9 cellular contexts compared by ENCODE assay signal in the genomic region with DNA sequence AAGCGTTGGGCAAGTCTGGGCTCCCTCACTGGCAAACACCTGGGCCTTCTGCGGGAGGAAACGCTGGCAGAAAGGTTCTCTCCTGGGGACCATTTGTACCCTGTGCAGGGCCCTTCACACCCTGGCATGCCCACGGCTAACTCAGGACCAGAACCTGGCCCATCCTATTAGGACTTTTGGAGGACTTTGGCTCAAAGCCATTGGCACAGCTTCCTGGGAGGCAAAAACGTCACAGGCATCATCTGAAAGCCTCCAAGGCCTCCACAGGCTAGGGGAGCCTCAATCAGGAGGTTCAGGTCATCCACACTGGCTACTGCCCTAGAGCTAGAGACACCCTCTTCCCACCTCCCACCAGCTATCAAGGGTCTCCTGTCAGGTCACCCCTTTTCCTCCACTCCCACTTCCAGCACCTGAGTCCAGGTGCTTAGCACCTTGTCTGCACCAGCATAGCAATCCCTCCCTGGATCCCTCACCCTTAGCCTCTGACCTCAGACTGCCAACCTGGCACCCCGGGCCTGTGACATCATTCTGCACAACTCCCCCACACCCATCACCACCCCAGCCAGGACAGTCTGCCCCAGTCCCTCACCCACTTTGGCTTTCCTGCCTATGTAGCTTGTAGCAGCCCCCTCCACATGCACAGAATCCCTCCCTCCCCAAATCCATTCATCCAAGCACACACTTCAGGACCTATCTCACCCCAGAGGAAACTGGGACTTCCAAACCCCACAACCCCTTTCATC. TPM values are rescaled to one million over a fixed set of nuclear protein-coding genes. Genes with fewer than 3 reads are reported as not detected.
A peak's percentile ranks its signal among the peaks of the same experiment; 100 is the strongest.
DNase-seq lines count a peak whose midpoint lies in the region; ATAC-seq and TF ChIP-seq lines count a peak whose summit lies in the region.
"Had no signal": no experiment of that assay in that cellular context is flagged by ENCODE, and none has a peak within 500 bp of the region (broad histone marks: within the 10 kb centered on the region; RNA-seq: fewer than 3 reads in every experiment).

No MANE protein-coding gene starts in this region.

- H3K4me3 ChIP-seq in mucosa of rectum (ENCODE audit: low read length in 2 of 2) = peak overlapping the region; percentile 70 to 71
- peak overlapping the region; percentile 79 to 97 for H3K4me3 ChIP-seq in vagina
- no peak overlapping the region for H3K4me3 ChIP-seq in effector memory CD4-positive, alpha-beta T cell (ENCODE audit: insufficient read depth, low read depth, low read length, poor library complexity, severe bottlenecking)

- H3K36me3 Mint-ChIP-seq in chondrocyte (ENCODE audit: low read depth) = peaks cover 3% of the 10 kb centered on the region

- DNase-seq in Right ventricle myocardium superior = peak; percentile 38
- DNase-seq in left cardiac atrium = no peak
- no peak for DNase-seq in chondrocyte (ENCODE audit: low spot score)
- no peak for DNase-seq in vagina (ENCODE audit: extremely low spot score in 2 of 2)
- no peak for DNase-seq in effector memory CD4-positive, alpha-beta T cell
- DNase-seq in NCI-H128 (lab: John Stamatoyannopoulos, UW; ENCODE audit: unreplicated experiment) = no peak
- DNase-seq in stimulated activated CD8-positive, alpha-beta memory T cell treated with anti-CD3 and anti-CD28 coated beads, Interleukin-4, amount 100 ng/mL, for 48 hours = no peak

- H3K9ac ChIP-seq in mucosa of rectum (ENCODE audit: low read depth in 1 of 2, low read length in 2 of 2) = peak overlapping the region; percentile 56 to 86

- peaks cover 65 to 70% of the 10 kb centered on the region in 2 donors for H3K4me1 ChIP-seq in mucosa of rectum (ENCODE audit: control insufficient read depth in 2 of 2, insufficient read depth in 2 of 2, low read length in 2 of 2)
- peaks cover 89% of the 10 kb centered on the region for H3K4me1 ChIP-seq in vagina
- H3K4me1 ChIP-seq in effector memory CD4-positive, alpha-beta T cell (ENCODE audit: control insufficient read depth, insufficient read depth, low read length, poor library complexity, severe bottlenecking) = peaks cover 9% of the 10 kb centered on the region

- no peaks in the 10 kb centered on the region for H3K9me3 Mint-ChIP-seq in chondrocyte (ENCODE audit: low read depth)

- H3K9me3 ChIP-seq in mucosa of rectum (ENCODE audit: control insufficient read depth in 2 of 2, low read length in 2 of 2) = no peaks in the 10 kb centered on the region
- H3K9me3 ChIP-seq in vagina = no peaks in the 10 kb centered on the region
- H3K9me3 ChIP-seq in effector memory CD4-positive, alpha-beta T cell (ENCODE audit: control insufficient read depth, low read length) = no peaks in the 10 kb centered on the region

- no peaks in the 10 kb centered on the region for H3K27me3 Mint-ChIP-seq in chondrocyte (ENCODE audit: low read depth)

- peak overlapping the region; percentile 81 for H3K27ac Mint-ChIP-seq in chondrocyte (ENCODE audit: unreplicated experiment)

- ATAC-seq in Right ventricle myocardium superior (ENCODE audit: poor library complexity) = peak; percentile 4
- ATAC-seq in left cardiac atrium = no peak

- H3K36me3 ChIP-seq in mucosa of rectum (ENCODE audit: control insufficient read depth in 2 of 2, insufficient read depth in 2 of 2, low read length in 2 of 2) = peaks cover 0 to 4% of the 10 kb centered on the region in 2 donors
- H3K36me3 ChIP-seq in vagina = no peaks in the 10 kb centered on the region
- no peaks in the 10 kb centered on the region for H3K36me3 ChIP-seq in effector memory CD4-positive, alpha-beta T cell (ENCODE audit: control insufficient read depth, insufficient read depth, low read length)

- no peaks in the 10 kb centered on the region for H3K27me3 ChIP-seq in mucosa of rectum (ENCODE audit: control insufficient read depth in 2 of 2, insufficient read depth in 2 of 2, low read length in 2 of 2)
- no peaks in the 10 kb centered on the region for H3K27me3 ChIP-seq in vagina
- no peaks in the 10 kb centered on the region for H3K27me3 ChIP-seq in effector memory CD4-positive, alpha-beta T cell (replicated peaks; ENCODE audit: control insufficient read depth, insufficient read depth, low read length, poor library complexity, severe bottlenecking)

- peak overlapping the region; percentile 74 for H3K4me3 Mint-ChIP-seq in chondrocyte (ENCODE audit: unreplicated experiment)

- intact Hi-C loops in Right ventricle myocardium superior (cut with DNase I) (no loop called here), left cardiac atrium (cut with DNase I) (no loop called here), vagina (cut with DNase I) (loop anchor here (10.0 kb wide), 1 partner anchor 156 kb away; no protein-coding TSS in a partner anchor)

- TF ChIP-seq POLR2A in vagina (IDR thresholded peaks at IDR 0.05) = no peak

- H3K27ac ChIP-seq in mucosa of rectum (ENCODE audit: low read depth in 2 of 2, low read length in 2 of 2) (peak overlapping the region; percentile 87 to 88), vagina (peak overlapping the region; percentile 85)
- no peak overlapping the region for H3K27ac ChIP-seq in effector memory CD4-positive, alpha-beta T cell (ENCODE audit: insufficient read depth, low read length, poor library complexity, severe bottlenecking)

- peaks cover 81% of the 10 kb centered on the region for H3K4me1 Mint-ChIP-seq in chondrocyte (ENCODE audit: low read depth)

- TF ChIP-seq CTCF in chondrocyte (IDR thresholded peaks at IDR 0.05) (no peak), vagina (IDR thresholded peaks at IDR 0.05) (no peak)

RNA-seq across cellular contexts. Expression of a gene that starts 0.6 kb away (rescaled TPM):
- total RNA-seq in Right ventricle myocardium superior (51.3 TPM), left cardiac atrium (10 to 100 TPM; 43.3 to 55.0 TPM), chondrocyte (63.2 to 115 TPM (median 108 TPM) in 3 replicates), vagina (257 TPM)

RNA-seq across cellular contexts. Expression of a gene that starts 9.4 kb away (rescaled TPM):
- 11.9 TPM for total RNA-seq in Right ventricle myocardium superior
- total RNA-seq in left cardiac atrium = 10 to 100 TPM in 1 of 2 donors, 1 to 10 TPM in 1; 7.0 to 10.9 TPM
- total RNA-seq in chondrocyte = 13.3 to 25.8 TPM (median 23.9 TPM) in 3 replicates
- 11.5 TPM for total RNA-seq in vagina

RNA-seq across cellular contexts. Expression of a gene that starts 9.5 kb away (rescaled TPM):
- 237 TPM for total RNA-seq in Right ventricle myocardium superior
- total RNA-seq in left cardiac atrium = 100 to 1,000 TPM; 190 to 238 TPM
- 184 to 243 TPM (median 184 TPM) in 3 replicates for total RNA-seq in chondrocyte
- total RNA-seq in vagina = 251 TPM

RNA-seq across cellular contexts. Expression of a gene that starts 16.0 kb away (rescaled TPM):
- 3.2 TPM for total RNA-seq in Right ventricle myocardium superior
- 1 to 10 TPM; 3.9 to 5.7 TPM for total RNA-seq in left cardiac atrium
- 8.7 to 10.7 TPM (median 8.8 TPM) in 3 replicates for total RNA-seq in chondrocyte
- 13.8 TPM for total RNA-seq in vagina

RNA-seq across cellular contexts. Expression of a gene that starts 58.5 kb away (rescaled TPM):
- total RNA-seq in Right ventricle myocardium superior = not detected
- total RNA-seq in left cardiac atrium = not detected
- total RNA-seq in chondrocyte = not detected in 3 replicates
- total RNA-seq in vagina = not detected
- total RNA-seq: renal cortical epithelial cell had no signal
